In the genomic region with DNA sequence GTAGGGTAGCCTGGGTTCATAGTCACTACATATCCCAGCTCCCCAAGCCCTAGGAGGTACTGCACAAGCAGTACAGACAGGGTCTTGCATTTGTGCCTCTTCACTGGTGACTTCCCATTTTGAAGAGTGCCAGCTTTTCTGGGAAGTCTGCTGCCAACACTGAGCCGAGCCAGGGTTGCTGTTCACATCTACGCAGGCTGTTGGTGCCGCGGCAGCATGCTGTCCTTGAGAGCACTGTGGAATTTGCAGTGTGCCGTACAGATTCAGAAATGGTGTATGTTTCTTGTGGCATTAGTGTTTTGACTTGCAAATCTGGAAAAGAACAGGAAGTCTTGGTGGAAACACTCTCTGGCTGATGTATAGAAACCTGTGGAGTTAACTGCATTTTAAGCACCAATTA, we compare ENCODE assay signal across 10 cellular contexts.
DNase-seq lines count a peak whose midpoint lies in the region; ATAC-seq and TF ChIP-seq lines count a peak whose summit lies in the region.
"Had no signal": no experiment of that assay in that cellular context is flagged by ENCODE, and none has a peak within 500 bp of the region (broad histone marks: within the 10 kb centered on the region; RNA-seq: fewer than 3 reads in every experiment).

No MANE protein-coding gene starts in this region.

- intact Hi-C loops in heart right ventricle (cut with DNase I) = no loop called here

- H2AFZ ChIP-seq in OCI-LY3 (ENCODE audit: low read depth, low read length) = no peak overlapping the region

- H3K27me3 Mint-ChIP-seq in stimulated activated memory B cell treated with anti-CD40 and anti-IgM and Interleukin-4, amounts not matched to agents 10 μg/mL and 1 μg/mL and 100 μg/mL, for 72 hours = no peaks in the 10 kb centered on the region
- H3K27me3 Mint-ChIP-seq: activated CD8-positive, alpha-beta memory T cell treated with anti-CD3 and anti-CD28 coated beads, Interleukin-2, amount 10 ng/mL, durations not matched to agents 7 days and 5 days had no signal

- peaks cover 97% of the 10 kb centered on the region for H3K79me2 ChIP-seq in OCI-LY3 (ENCODE audit: low read length)

- H3K36me3 Mint-ChIP-seq in stimulated activated memory B cell treated with anti-CD40 and anti-IgM and Interleukin-4, amounts not matched to agents 10 μg/mL and 1 μg/mL and 100 μg/mL, for 72 hours = no peaks in the 10 kb centered on the region

- H3K27ac ChIP-seq in OCI-LY3 (ENCODE audit: low read length) (no peak overlapping the region), heart right ventricle (peak overlapping the region in 2 of 10 donors; percentile 6 to 34)

- 33 to 40% methylated on average over 5 of the region's 5 CpGs for WGBS in heart right ventricle, 2 donors

- H3K4me3 ChIP-seq in OCI-LY3 (ENCODE audit: low read length) (peak overlapping the region; percentile 26), heart right ventricle (no peak overlapping the region)

- H3K36me3 ChIP-seq in OCI-LY3 (replicated peaks; ENCODE audit: low read depth, low read length) (no peaks in the 10 kb centered on the region), heart right ventricle (no peaks in the 10 kb centered on the region)

- DNase-seq in heart right ventricle = peak; percentile 36 to 48
- DNase-seq in NCI-H226 = no peak
- no peak for DNase-seq in NCI-H1105 treated with DMSO at 0.1 percent for 48 hours (lab: John Stamatoyannopoulos, UW)
- DNase-seq: activated CD8-positive, alpha-beta memory T cell treated with anti-CD3 and anti-CD28 coated beads, Interleukin-2, amount 10 ng/mL, durations not matched to agents 7 days and 5 days; RPMI8226 had no signal

- H3K4me3 Mint-ChIP-seq in stimulated activated memory B cell treated with anti-CD40 and anti-IgM and Interleukin-4, amounts not matched to agents 10 μg/mL and 1 μg/mL and 100 μg/mL, for 72 hours = peak overlapping the region; percentile 42
- H3K4me3 Mint-ChIP-seq: activated CD8-positive, alpha-beta memory T cell treated with anti-CD3 and anti-CD28 coated beads, Interleukin-2, amount 10 ng/mL, durations not matched to agents 7 days and 5 days had no signal

- H3K9me3 Mint-ChIP-seq in stimulated activated memory B cell treated with anti-CD40 and anti-IgM and Interleukin-4, amounts not matched to agents 10 μg/mL and 1 μg/mL and 100 μg/mL, for 72 hours = no peaks in the 10 kb centered on the region

- peaks cover 85% of the 10 kb centered on the region for H4K20me1 ChIP-seq in OCI-LY3 (ENCODE audit: insufficient read depth, low read length)

- peak overlapping the region; percentile 3 for H3K27ac Mint-ChIP-seq in stimulated activated memory B cell treated with anti-CD40 and anti-IgM and Interleukin-4, amounts not matched to agents 10 μg/mL and 1 μg/mL and 100 μg/mL, for 72 hours

- H3K4me1 Mint-ChIP-seq in stimulated activated memory B cell treated with anti-CD40 and anti-IgM and Interleukin-4, amounts not matched to agents 10 μg/mL and 1 μg/mL and 100 μg/mL, for 72 hours = peaks cover 79% of the 10 kb centered on the region

- H3K4me1 ChIP-seq in OCI-LY3 (ENCODE audit: low read length) (peaks cover 71% of the 10 kb centered on the region), heart right ventricle (peaks cover 10 to 81% (median 68%) of the 10 kb centered on the region in 9 donors)

- H3K9ac ChIP-seq in OCI-LY3 (ENCODE audit: low read length) = no peak overlapping the region

- peak overlapping the region; percentile 85 for H3K4me2 ChIP-seq in OCI-LY3 (ENCODE audit: low read length)

- ATAC-seq in GM21390 (IDR thresholded peaks at IDR 0.05; ENCODE audit: unreplicated experiment) (peak; percentile 39), heart right ventricle (peak; percentile 52 to 94 (median 76)), GM21576 (IDR thresholded peaks at IDR 0.05; ENCODE audit: unreplicated experiment) (no peak)
- ATAC-seq in stimulated activated memory B cell treated with anti-CD40 and anti-IgM and Interleukin-4, amounts not matched to agents 10 μg/mL and 1 μg/mL and 100 μg/mL, for 72 hours = no peak
- ATAC-seq: activated CD8-positive, alpha-beta memory T cell treated with anti-CD3 and anti-CD28 coated beads, Interleukin-2, amount 10 ng/mL, durations not matched to agents 7 days and 5 days; HCT116 had no signal

- H3K27me3 ChIP-seq in OCI-LY3 (ENCODE audit: low read depth, low read length) = no peaks in the 10 kb centered on the region
- no peaks in the 10 kb centered on the region for H3K27me3 ChIP-seq in heart right ventricle

- H3K9me3 ChIP-seq in OCI-LY3 (ENCODE audit: insufficient read depth, low read length) (no peaks in the 10 kb centered on the region), heart right ventricle (no peaks in the 10 kb centered on the region)

- no peak for TF ChIP-seq CTCF in OCI-LY3 (IDR thresholded peaks at IDR 0.05; ENCODE audit: low read depth, low read length)
- TF ChIP-seq CTCF in heart right ventricle (IDR thresholded peaks at IDR 0.05) = no peak

Comparison
In these comparisons a context has a peak if more than half of its experiments do, and no peak if none do; other contexts are left out.
1. ATAC-seq: peak in GM21390 (single experiment) and heart right ventricle (8 of 8); none in stimulated activated memory B cell treated with anti-CD40 and anti-IgM and Interleukin-4, amounts not matched to agents 10 μg/mL and 1 μg/mL and 100 μg/mL, for 72 hours (single experiment) and GM21576 (single experiment).
2. DNase-seq: peak in heart right ventricle (2 of 2); none in NCI-H226 (single experiment) and NCI-H1105 treated with DMSO at 0.1 percent for 48 hours (single experiment).